8 cellular contexts compared by ENCODE assay signal in genomic region chr9:111036068-111036789, GRCh38. TPM values are rescaled to one million over a fixed set of nuclear protein-coding genes. Genes with fewer than 3 reads are reported as not detected.
DNase-seq lines count a peak whose midpoint lies in the region; ATAC-seq and TF ChIP-seq lines count a peak whose summit lies in the region.

No MANE protein-coding gene starts in this region.

- TF ChIP-seq CTCF in AG10803 (conservative IDR thresholded peaks at IDR 0.05; ENCODE audit: low read length) (peak; percentile 83), lower leg skin (IDR thresholded peaks at IDR 0.05) (no peak), upper lobe of right lung (IDR thresholded peaks at IDR 0.05) (peak; percentile 49)

- no peaks in the 10 kb centered on the region for H3K36me3 ChIP-seq in upper lobe of right lung

- WGBS in lower leg skin, 2 donors: 8 to 10% methylated on average over 16 of the region's 16 CpGs

- TF ChIP-seq POLR2A in lower leg skin (IDR thresholded peaks at IDR 0.05): no peak

- H3K4me1 Mint-ChIP-seq in dendritic cell treated with granulocyte-macrophage colony-stimulating factor and Interleukin-4, amounts not matched to agents 40 ng/mL and 50 ng/mL, for 4 days (ENCODE audit: low read depth): peaks cover 45% of the 10 kb centered on the region

- peaks cover 13% of the 10 kb centered on the region for H3K27me3 ChIP-seq in upper lobe of right lung

- no peaks in the 10 kb centered on the region for H3K4me1 ChIP-seq in upper lobe of right lung

- H3K9me3 Mint-ChIP-seq in dendritic cell treated with granulocyte-macrophage colony-stimulating factor and Interleukin-4, amounts not matched to agents 40 ng/mL and 50 ng/mL, for 4 days: no peaks in the 10 kb centered on the region

- H3K4me3 ChIP-seq in AG10803 (ENCODE audit: low read length): peak overlapping the region; percentile 81
- peak overlapping the region; percentile 66 for H3K4me3 ChIP-seq in lower leg skin (ENCODE audit: low read depth, poor library complexity, severe bottlenecking)
- H3K4me3 ChIP-seq in upper lobe of right lung: peak overlapping the region; percentile 60

- ATAC-seq in upper lobe of right lung: peak; percentile 59
- ATAC-seq in GM18909 (IDR thresholded peaks at IDR 0.05; ENCODE audit: poor library complexity, unreplicated experiment): no peak
- ATAC-seq in GM18861 (IDR thresholded peaks at IDR 0.05; ENCODE audit: unreplicated experiment): no peak

- DNase-seq in AG10803 (ENCODE audit: low read depth) (peak; percentile 66), Kasumi-1 (lab: John Stamatoyannopoulos, UW) (peak; percentile 21 to 22), lower leg skin (ENCODE audit: low spot score in 2 of 2) (peak; percentile 57 to 93), upper lobe of right lung (peak; percentile 80), cortex of kidney (lab: John Stamatoyannopoulos, UW) (no peak)

- no peaks in the 10 kb centered on the region for H3K9me3 ChIP-seq in upper lobe of right lung

- peaks cover 21% of the 10 kb centered on the region for H3K27me3 Mint-ChIP-seq in dendritic cell treated with granulocyte-macrophage colony-stimulating factor and Interleukin-4, amounts not matched to agents 40 ng/mL and 50 ng/mL, for 4 days

- H3K36me3 Mint-ChIP-seq in dendritic cell treated with granulocyte-macrophage colony-stimulating factor and Interleukin-4, amounts not matched to agents 40 ng/mL and 50 ng/mL, for 4 days (ENCODE audit: low read depth): peaks cover 19% of the 10 kb centered on the region

- H3K27ac ChIP-seq in upper lobe of right lung: peak overlapping the region; percentile 76

- peak overlapping the region; percentile 88 for H3K27ac Mint-ChIP-seq in dendritic cell treated with granulocyte-macrophage colony-stimulating factor and Interleukin-4, amounts not matched to agents 40 ng/mL and 50 ng/mL, for 4 days

- intact Hi-C loops in dendritic cell treated with granulocyte-macrophage colony-stimulating factor and Interleukin-4, amounts not matched to agents 40 ng/mL and 50 ng/mL, for 4 days (cut with micrococcal nuclease): loop anchor here (5.0 to 10.0 kb wide), 3 partner anchors 111 to 394 kb away; no protein-coding TSS in a partner anchor
- intact Hi-C loops in lower leg skin (cut with DNase I; ENCODE audit: low total_unique reads): no loop called here
- intact Hi-C loops in upper lobe of right lung (cut with DNase I): no loop called here

- H3K4me3 Mint-ChIP-seq in dendritic cell treated with granulocyte-macrophage colony-stimulating factor and Interleukin-4, amounts not matched to agents 40 ng/mL and 50 ng/mL, for 4 days: peak overlapping the region; percentile 77

RNA-seq across cellular contexts. Expression of gene LPAR1, which starts 2.0 kb away (rescaled TPM):
- total RNA-seq in lower leg skin (10 to 100 TPM; 21.9 to 55.0 (median 25.9) TPM), upper lobe of right lung (18.2 TPM)

Comparison
In these comparisons a context has a peak if more than half of its experiments do, and no peak if none do; other contexts are left out.
1. CTCF ChIP-seq: peak in AG10803 (single experiment) and upper lobe of right lung (single experiment); none in lower leg skin (0 of 3).
2. Peak in every context shown above with its lines, with median percentiles within 50 percentile points of each other: H3K4me3 ChIP-seq.